ENCODE assay signal across 24 cellular contexts in genomic region chr5:68965926-68966325, GRCh38.
"Had no signal": no experiment of that assay in that cellular context is flagged by ENCODE, and none has a peak within 500 bp of the region (broad histone marks: within the 10 kb centered on the region; RNA-seq: fewer than 3 reads in every experiment).

No MANE protein-coding gene starts in this region.

- H3K4me1 ChIP-seq: colonic mucosa, lower lobe of right lung had no signal

- H3K27me3 ChIP-seq: colonic mucosa, gastrocnemius medialis, suprapubic skin, thyroid gland had no signal

- DNase-seq: colonic mucosa; effector CD8-positive, alpha-beta T cell; endodermal cell; foreskin fibroblast; gastrocnemius medialis; head of caudate nucleus; left ventricle myocardium superior; lower lobe of right lung; naive thymus-derived CD8-positive, alpha-beta T cell; nephron progenitor cell; nucleus accumbens; stimulated activated CD4-positive, alpha-beta T cell treated with anti-CD3 and anti-CD28 coated beads, Interleukin-12 subunit alpha, Interleukin-12 subunit beta, amount 100 ng/mL, for 4 hours; stimulated activated CD4-positive, alpha-beta T cell treated with anti-CD3 and anti-CD28 coated beads, Interleukin-1b, Interleukin-23, amount 100 ng/mL, for 48 hours; stimulated activated CD4-positive, alpha-beta T cell treated with anti-CD3 and anti-CD28 coated beads, Interleukin-4, amount 100 ng/mL, for 1 hour; stimulated activated CD8-positive, alpha-beta memory T cell treated with anti-CD3 and anti-CD28 coated beads, Interleukin-4, amount 100 ng/mL, for 48 hours; stimulated activated naive CD4-positive, alpha-beta T cell; stimulated activated naive CD8-positive, alpha-beta T cell treated with anti-CD3 and anti-CD28 coated beads, Interleukin-15, amount 100 ng/mL, for 72 hours; thyroid gland; trophoblast cell had no signal

- ATAC-seq: esophagus mucosa; gastrocnemius medialis; left ventricle myocardium superior; lower lobe of right lung; naive thymus-derived CD8-positive, alpha-beta T cell; sciatic nerve; stimulated activated naive CD8-positive, alpha-beta T cell treated with anti-CD3 and anti-CD28 coated beads, Interleukin-15, amount 100 ng/mL, for 72 hours had no signal

- H3K9me3 ChIP-seq: colonic mucosa, gastrocnemius medialis, lower lobe of right lung, suprapubic skin, thyroid gland had no signal

- H3K36me3 ChIP-seq: colonic mucosa, gastrocnemius medialis, lower lobe of right lung, suprapubic skin, thyroid gland had no signal

- H3K4me2 ChIP-seq: smooth muscle cell had no signal

- H3K27ac ChIP-seq: colonic mucosa, epithelial cell of prostate, gastrocnemius medialis, lower lobe of right lung, suprapubic skin, thyroid gland had no signal

- H3K4me3 ChIP-seq: colonic mucosa, gastrocnemius medialis, lower lobe of right lung, smooth muscle cell, suprapubic skin, thyroid gland had no signal
